Comparison of ENCODE assay signal across 25 cellular contexts in the genomic region with DNA sequence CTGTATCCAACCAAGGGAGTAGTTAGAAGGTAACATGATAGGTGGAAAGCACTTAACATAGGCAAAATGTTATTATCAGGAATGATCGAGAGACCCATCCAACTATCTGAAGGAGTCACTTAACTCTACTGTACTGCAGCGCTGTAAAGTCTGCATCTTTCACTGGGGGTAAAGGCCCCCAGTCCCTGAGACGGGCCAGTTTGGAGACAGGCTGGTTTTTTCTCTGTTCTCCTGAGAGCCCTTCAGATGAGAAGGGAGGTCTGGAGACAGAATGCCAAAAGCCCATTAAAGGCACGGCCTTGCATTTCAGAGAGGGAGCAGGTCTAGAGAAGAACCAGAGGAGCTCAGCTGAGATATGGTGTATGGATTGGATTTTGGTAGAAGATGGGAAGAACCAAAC.
A peak's percentile ranks its signal among the peaks of the same experiment; 100 is the strongest.
DNase-seq lines count a peak whose midpoint lies in the region; ATAC-seq, FAIRE-seq and TF ChIP-seq lines count a peak whose summit lies in the region.
"Had no signal": no experiment of that assay in that cellular context is flagged by ENCODE, and none has a peak within 500 bp of the region (broad histone marks: within the 10 kb centered on the region; RNA-seq: fewer than 3 reads in every experiment).

No MANE protein-coding gene starts in this region.

- H3K9me3 ChIP-seq in astrocyte (ENCODE audit: insufficient read depth, low read depth, low read length): no peaks in the 10 kb centered on the region
- H3K9me3 ChIP-seq: ovary, upper lobe of left lung had no signal

- no peak for ATAC-seq in naive thymus-derived CD8-positive, alpha-beta T cell
- ATAC-seq in HG03159 (IDR thresholded peaks at IDR 0.05; ENCODE audit: unreplicated experiment): no peak
- ATAC-seq: right cardiac atrium had no signal

- POLR2A ChIA-PET in naive thymus-derived CD8-positive, alpha-beta T cell (lab: Charles Lee): interaction anchor here (0.8 kb wide), 1 partner anchor 387 kb away, joined by 3 read pairs; the partner anchor contains the start of gene TCF12

- H3K36me3 Mint-ChIP-seq in astrocyte (ENCODE audit: low read depth, unreplicated experiment): peaks cover 3% of the 10 kb centered on the region
- no peaks in the 10 kb centered on the region for H3K36me3 Mint-ChIP-seq in naive thymus-derived CD8-positive, alpha-beta T cell
- H3K36me3 Mint-ChIP-seq: activated naive CD8-positive, alpha-beta T cell treated with anti-CD3 and anti-CD28 coated beads, Interleukin-2, amount 10 ng/mL, durations not matched to agents 7 days and 5 days had no signal

- H2AFZ ChIP-seq in astrocyte (ENCODE audit: low read depth, low read length): no peak overlapping the region

- FAIRE-seq in astrocyte (lab: Jason Lieb, UNC): no peak
- FAIRE-seq: colon, endometrium, GM12891, HTR-8/SVneo had no signal

- no peak overlapping the region for H3K4me2 ChIP-seq in astrocyte (ENCODE audit: low read length)
- H3K4me2 ChIP-seq: KMS-11 had no signal

- no peaks in the 10 kb centered on the region for H3K79me2 ChIP-seq in astrocyte (ENCODE audit: insufficient read depth, low read length)

- H3K4me1 ChIP-seq in astrocyte (ENCODE audit: insufficient read depth, low read length): no peaks in the 10 kb centered on the region

- peaks cover 2% of the 10 kb centered on the region for H3K27me3 Mint-ChIP-seq in astrocyte (ENCODE audit: low read depth, unreplicated experiment)
- H3K27me3 Mint-ChIP-seq in naive thymus-derived CD8-positive, alpha-beta T cell: peaks cover 0 to 9% (median 4%) of the 10 kb centered on the region in 5 donors

- H3K27ac ChIP-seq in HL-60 (replicated peaks) (peak overlapping the region; percentile 91), astrocyte (ENCODE audit: low read depth, low read length) (no peak overlapping the region)
- H3K27ac ChIP-seq: KMS-11, ovary, upper lobe of left lung had no signal

- H3K27ac Mint-ChIP-seq in astrocyte (ENCODE audit: unreplicated experiment): no peak overlapping the region
- peak overlapping the region in 1 of 10 donors; percentile 26 for H3K27ac Mint-ChIP-seq in naive thymus-derived CD8-positive, alpha-beta T cell
- H3K27ac Mint-ChIP-seq: activated naive CD8-positive, alpha-beta T cell treated with anti-CD3 and anti-CD28 coated beads, Interleukin-2, amount 10 ng/mL, durations not matched to agents 7 days and 5 days; HFFc6 had no signal

- H3K4me1 Mint-ChIP-seq in astrocyte (ENCODE audit: low read depth, unreplicated experiment): no peaks in the 10 kb centered on the region
- peaks cover 2 to 25% (median 11%) of the 10 kb centered on the region in 4 donors for H3K4me1 Mint-ChIP-seq in naive thymus-derived CD8-positive, alpha-beta T cell

- no peaks in the 10 kb centered on the region for H3K9me3 Mint-ChIP-seq in astrocyte (ENCODE audit: unreplicated experiment)
- H3K9me3 Mint-ChIP-seq in naive thymus-derived CD8-positive, alpha-beta T cell: no peaks in the 10 kb centered on the region
- H3K9me3 Mint-ChIP-seq: activated naive CD8-positive, alpha-beta T cell treated with anti-CD3 and anti-CD28 coated beads, Interleukin-2, amount 10 ng/mL, durations not matched to agents 7 days and 5 days; HFFc6 had no signal

- H3K36me3 ChIP-seq in astrocyte (ENCODE audit: insufficient read depth, low read length): no peaks in the 10 kb centered on the region
- H3K36me3 ChIP-seq: ovary, upper lobe of left lung had no signal

- H3K4me3 Mint-ChIP-seq in astrocyte (ENCODE audit: unreplicated experiment): peak overlapping the region; percentile 50
- peak overlapping the region in 6 of 10 donors; percentile 18 to 76 (median 46) for H3K4me3 Mint-ChIP-seq in naive thymus-derived CD8-positive, alpha-beta T cell
- H3K4me3 Mint-ChIP-seq: activated naive CD8-positive, alpha-beta T cell treated with anti-CD3 and anti-CD28 coated beads, Interleukin-2, amount 10 ng/mL, durations not matched to agents 7 days and 5 days; HFFc6 had no signal

- DNase-seq in NCI-H1417 (lab: John Stamatoyannopoulos, UW): peak in 2 of 3 experiments; percentile 45 to 46
- DNase-seq in NCI-H1417 treated with DMSO at 0.1 percent for 48 hours (lab: John Stamatoyannopoulos, UW): no peak
- no peak for DNase-seq in HL-60 (ENCODE audit: low read depth in 1 of 2, low spot score in 1 of 2)
- DNase-seq in astrocyte (ENCODE audit: low read depth): no peak
- no peak for DNase-seq in naive thymus-derived CD8-positive, alpha-beta T cell
- DNase-seq in NCI-H2171 treated with DMSO at 0.1 percent for 48 hours (lab: John Stamatoyannopoulos, UW): no peak
- no peak for DNase-seq in DMS53 treated with DMSO at 0.1 percent for 48 hours (lab: John Stamatoyannopoulos, UW; ENCODE audit: unreplicated experiment)
- DNase-seq: 8988T; activated naive CD8-positive, alpha-beta T cell treated with anti-CD3 and anti-CD28 coated beads, Interleukin-2, amount 10 ng/mL, durations not matched to agents 7 days and 5 days; DMS79; HFFc6; kidney glomerular epithelial cell; NCI-H1092 treated with DMSO at 0.1 percent for 48 hours; NCI-H2107; NCI-H526; ovary; stimulated activated CD4-positive, alpha-beta T cell treated with anti-CD3 and anti-CD28 coated beads, Interleukin-12 subunit alpha, Interleukin-12 subunit beta, amount 100 ng/mL, for 4 hours; upper lobe of left lung had no signal

- no peaks in the 10 kb centered on the region for H3K27me3 ChIP-seq in HL-60 (ENCODE audit: insufficient read depth, poor library complexity, severe bottlenecking)
- no peaks in the 10 kb centered on the region for H3K27me3 ChIP-seq in astrocyte (ENCODE audit: insufficient read depth, low read length)
- H3K27me3 ChIP-seq: ovary, upper lobe of left lung had no signal

- no peaks in the 10 kb centered on the region for H4K20me1 ChIP-seq in astrocyte (ENCODE audit: insufficient read depth, low read length)

- no peak for TF ChIP-seq CTCF in HL-60 (IDR thresholded peaks at IDR 0.05; ENCODE audit: insufficient read depth, low read length)
- no peak for TF ChIP-seq CTCF in astrocyte (IDR thresholded peaks at IDR 0.05; ENCODE audit: insufficient read depth, low read depth, low read length)

- peak overlapping the region; percentile 76 for H3K4me3 ChIP-seq in HL-60 (replicated peaks; ENCODE audit: insufficient read depth, low read length)
- no peak overlapping the region for H3K4me3 ChIP-seq in astrocyte (ENCODE audit: insufficient read depth, low read depth, low read length)
- H3K4me3 ChIP-seq: ovary, upper lobe of left lung had no signal

- H3K9ac ChIP-seq in astrocyte (ENCODE audit: low read length): no peak overlapping the region
- H3K9ac ChIP-seq: KMS-11 had no signal

Comparison
In these comparisons a context has a peak if more than half of its experiments do, and no peak if none do; other contexts are left out.
1. DNase-seq: peak in NCI-H1417 (2 of 3); none in NCI-H1417 treated with DMSO at 0.1 percent for 48 hours (single experiment), HL-60 (0 of 2), astrocyte (single experiment), naive thymus-derived CD8-positive, alpha-beta T cell (0 of 10), NCI-H2171 treated with DMSO at 0.1 percent for 48 hours (single experiment) and DMS53 treated with DMSO at 0.1 percent for 48 hours (single experiment).